ENCODE assay signal across 19 cellular contexts in the genomic region with DNA sequence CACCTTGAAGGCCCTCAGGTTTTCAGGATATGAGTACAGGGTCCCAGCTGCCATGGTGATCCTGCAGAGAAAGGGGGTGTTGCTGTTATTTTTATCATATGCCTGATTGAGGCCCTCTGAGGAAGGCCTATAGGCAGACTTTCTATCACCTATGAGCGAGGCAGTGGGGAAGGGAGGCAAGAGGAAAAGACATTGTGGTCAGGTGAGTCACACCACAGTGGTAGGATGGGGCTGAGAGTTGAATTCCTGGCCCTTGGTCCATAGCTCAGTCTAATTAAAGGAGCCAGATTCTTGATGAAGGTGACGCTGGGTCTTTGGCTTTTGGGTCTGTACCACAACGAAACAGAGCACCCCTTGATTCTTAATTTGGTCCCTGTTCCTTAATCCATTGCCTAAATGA.
A peak's percentile ranks its signal among the peaks of the same experiment; 100 is the strongest.
DNase-seq lines count a peak whose midpoint lies in the region; ATAC-seq and TF ChIP-seq lines count a peak whose summit lies in the region.
"Had no signal": no experiment of that assay in that cellular context is flagged by ENCODE, and none has a peak within 500 bp of the region (broad histone marks: within the 10 kb centered on the region; RNA-seq: fewer than 3 reads in every experiment).

No MANE protein-coding gene starts in this region.

- peak; percentile 64 to 67 for ATAC-seq in activated T-cell treated with anti-CD3 and anti-CD28 coated beads, Interleukin-2, amount 50 U/mL, for 72 hours (replicated peaks in 1 of 2)
- peak; percentile 62 for ATAC-seq in stimulated activated effector memory CD8-positive, alpha-beta T cell treated with anti-CD3 and anti-CD28 coated beads, Interleukin-12 subunit alpha, Interleukin-12 subunit beta, amount 100 ng/mL, for 72 hours
- ATAC-seq in GM19397 (IDR thresholded peaks at IDR 0.05; ENCODE audit: unreplicated experiment) = no peak
- ATAC-seq: gastroesophageal sphincter, GM12878, left lobe of liver had no signal

- no peak overlapping the region for H3K27ac ChIP-seq in RWPE1
- H3K27ac ChIP-seq: C4-2B, gastroesophageal sphincter, spleen had no signal

- no peak for TF ChIP-seq CTCF in RWPE1 (conservative IDR thresholded peaks at IDR 0.05; ENCODE audit: low read depth)

- no peak overlapping the region for H3K4me3 Mint-ChIP-seq in activated T-cell treated with anti-CD3 and anti-CD28 coated beads, Interleukin-2, amount 50 U/mL, for 72 hours
- no peak overlapping the region for H3K4me3 Mint-ChIP-seq in activated T-cell treated with anti-CD3 and anti-CD28 coated beads, Interleukin-2, amount 50 U/mL, for 24 hours
- H3K4me3 Mint-ChIP-seq in stimulated activated effector memory CD8-positive, alpha-beta T cell treated with anti-CD3 and anti-CD28 coated beads, Interleukin-12 subunit alpha, Interleukin-12 subunit beta, amount 100 ng/mL, for 72 hours = no peak overlapping the region
- H3K4me3 Mint-ChIP-seq: activated CD4-positive, alpha-beta T cell treated with anti-CD3 and anti-CD28 coated beads, Interleukin-2, amount 10 ng/mL, durations not matched to agents 24 days and 14 days; activated naive CD4-positive, alpha-beta T cell treated with anti-CD3 and anti-CD28 coated beads, Interleukin-2, amount 50 U/mL, for 24 hours; neural crest cell had no signal

- peaks cover 28% of the 10 kb centered on the region for H3K27me3 Mint-ChIP-seq in activated T-cell treated with anti-CD3 and anti-CD28 coated beads, Interleukin-2, amount 50 U/mL, for 72 hours (ENCODE audit: low read depth)
- peaks cover 47% of the 10 kb centered on the region for H3K27me3 Mint-ChIP-seq in activated T-cell treated with anti-CD3 and anti-CD28 coated beads, Interleukin-2, amount 50 U/mL, for 24 hours

- CTCF ChIA-PET in RWPE1 (lab: Yijun Ruan, JAX) = interaction anchor here (0.7 to 1.3 kb wide), 2 partner anchors 17 to 1087 kb away, joined by 4 read pairs; no protein-coding TSS in a partner anchor

- no peaks in the 10 kb centered on the region for H3K36me3 Mint-ChIP-seq in activated T-cell treated with anti-CD3 and anti-CD28 coated beads, Interleukin-2, amount 50 U/mL, for 72 hours (ENCODE audit: insufficient read depth in 2 of 2)
- no peaks in the 10 kb centered on the region for H3K36me3 Mint-ChIP-seq in activated T-cell treated with anti-CD3 and anti-CD28 coated beads, Interleukin-2, amount 50 U/mL, for 24 hours (ENCODE audit: low read depth)
- H3K36me3 Mint-ChIP-seq in stimulated activated effector memory CD8-positive, alpha-beta T cell treated with anti-CD3 and anti-CD28 coated beads, Interleukin-12 subunit alpha, Interleukin-12 subunit beta, amount 100 ng/mL, for 72 hours = no peaks in the 10 kb centered on the region
- H3K36me3 Mint-ChIP-seq: activated naive CD4-positive, alpha-beta T cell treated with anti-CD3 and anti-CD28 coated beads, Interleukin-2, amount 50 U/mL, for 24 hours had no signal

- POLR2A ChIA-PET in RWPE1 (lab: Yijun Ruan, JAX; ENCODE audit: low non-redundant PET) = no interaction called here

- H3K9me3 Mint-ChIP-seq in activated T-cell treated with anti-CD3 and anti-CD28 coated beads, Interleukin-2, amount 50 U/mL, for 72 hours = no peaks in the 10 kb centered on the region
- H3K9me3 Mint-ChIP-seq in activated T-cell treated with anti-CD3 and anti-CD28 coated beads, Interleukin-2, amount 50 U/mL, for 24 hours = no peaks in the 10 kb centered on the region
- no peaks in the 10 kb centered on the region for H3K9me3 Mint-ChIP-seq in stimulated activated effector memory CD8-positive, alpha-beta T cell treated with anti-CD3 and anti-CD28 coated beads, Interleukin-12 subunit alpha, Interleukin-12 subunit beta, amount 100 ng/mL, for 72 hours
- H3K9me3 Mint-ChIP-seq: activated CD4-positive, alpha-beta T cell treated with anti-CD3 and anti-CD28 coated beads, Interleukin-2, amount 10 ng/mL, durations not matched to agents 24 days and 14 days; activated naive CD4-positive, alpha-beta T cell treated with anti-CD3 and anti-CD28 coated beads, Interleukin-2, amount 50 U/mL, for 24 hours had no signal

- H3K27ac Mint-ChIP-seq in activated T-cell treated with anti-CD3 and anti-CD28 coated beads, Interleukin-2, amount 50 U/mL, for 72 hours = no peak overlapping the region
- no peak overlapping the region for H3K27ac Mint-ChIP-seq in activated T-cell treated with anti-CD3 and anti-CD28 coated beads, Interleukin-2, amount 50 U/mL, for 24 hours
- no peak overlapping the region for H3K27ac Mint-ChIP-seq in stimulated activated effector memory CD8-positive, alpha-beta T cell treated with anti-CD3 and anti-CD28 coated beads, Interleukin-12 subunit alpha, Interleukin-12 subunit beta, amount 100 ng/mL, for 72 hours
- H3K27ac Mint-ChIP-seq: activated CD4-positive, alpha-beta T cell treated with anti-CD3 and anti-CD28 coated beads, Interleukin-2, amount 10 ng/mL, durations not matched to agents 24 days and 14 days; activated naive CD4-positive, alpha-beta T cell treated with anti-CD3 and anti-CD28 coated beads, Interleukin-2, amount 50 U/mL, for 24 hours had no signal

- peak in 1 of 2 donors; percentile 8 for DNase-seq in activated T-cell treated with anti-CD3 and anti-CD28 coated beads, Interleukin-2, amount 50 U/mL, for 72 hours
- no peak for DNase-seq in activated T-cell treated with anti-CD3 and anti-CD28 coated beads, Interleukin-2, amount 50 U/mL, for 24 hours
- DNase-seq in RWPE1 (ENCODE audit: low spot score) (peak; percentile 33), ecto neural progenitor cell (ENCODE audit: low spot score) (peak; percentile 8), NCI-H187 treated with DMSO at 0.1 percent for 48 hours (lab: John Stamatoyannopoulos, UW) (no peak)
- no peak for DNase-seq in stimulated activated effector memory CD8-positive, alpha-beta T cell treated with anti-CD3 and anti-CD28 coated beads, Interleukin-12 subunit alpha, Interleukin-12 subunit beta, amount 100 ng/mL, for 72 hours (ENCODE audit: low spot score in 2 of 2)
- no peak for DNase-seq in stimulated activated naive CD4-positive, alpha-beta T cell (lab: John Stamatoyannopoulos, UW)
- DNase-seq: activated CD4-positive, alpha-beta T cell treated with anti-CD3 and anti-CD28 coated beads, Interleukin-2, amount 10 ng/mL, durations not matched to agents 24 days and 14 days; HCEC 1CT; NCI-H187; spleen; substantia nigra had no signal

- H3K4me1 Mint-ChIP-seq in activated T-cell treated with anti-CD3 and anti-CD28 coated beads, Interleukin-2, amount 50 U/mL, for 72 hours (ENCODE audit: low read depth) = peaks cover 16% of the 10 kb centered on the region
- H3K4me1 Mint-ChIP-seq in activated T-cell treated with anti-CD3 and anti-CD28 coated beads, Interleukin-2, amount 50 U/mL, for 24 hours (ENCODE audit: low read depth) = peaks cover 5% of the 10 kb centered on the region
- no peaks in the 10 kb centered on the region for H3K4me1 Mint-ChIP-seq in stimulated activated effector memory CD8-positive, alpha-beta T cell treated with anti-CD3 and anti-CD28 coated beads, Interleukin-12 subunit alpha, Interleukin-12 subunit beta, amount 100 ng/mL, for 72 hours
- H3K4me1 Mint-ChIP-seq: activated CD4-positive, alpha-beta T cell treated with anti-CD3 and anti-CD28 coated beads, Interleukin-2, amount 10 ng/mL, durations not matched to agents 24 days and 14 days; activated naive CD4-positive, alpha-beta T cell treated with anti-CD3 and anti-CD28 coated beads, Interleukin-2, amount 50 U/mL, for 24 hours; neural crest cell had no signal

Comparison
In these comparisons a context has a peak if more than half of its experiments do, and no peak if none do; other contexts are left out.
1. DNase-seq: peak in RWPE1 (single experiment) and ecto neural progenitor cell (single experiment); none in activated T-cell treated with anti-CD3 and anti-CD28 coated beads, Interleukin-2, amount 50 U/mL, for 24 hours (single experiment), stimulated activated effector memory CD8-positive, alpha-beta T cell treated with anti-CD3 and anti-CD28 coated beads, Interleukin-12 subunit alpha, Interleukin-12 subunit beta, amount 100 ng/mL, for 72 hours (0 of 2), stimulated activated naive CD4-positive, alpha-beta T cell (0 of 6) and NCI-H187 treated with DMSO at 0.1 percent for 48 hours (single experiment).